8 cellular contexts compared by ENCODE assay signal in the genomic region with DNA sequence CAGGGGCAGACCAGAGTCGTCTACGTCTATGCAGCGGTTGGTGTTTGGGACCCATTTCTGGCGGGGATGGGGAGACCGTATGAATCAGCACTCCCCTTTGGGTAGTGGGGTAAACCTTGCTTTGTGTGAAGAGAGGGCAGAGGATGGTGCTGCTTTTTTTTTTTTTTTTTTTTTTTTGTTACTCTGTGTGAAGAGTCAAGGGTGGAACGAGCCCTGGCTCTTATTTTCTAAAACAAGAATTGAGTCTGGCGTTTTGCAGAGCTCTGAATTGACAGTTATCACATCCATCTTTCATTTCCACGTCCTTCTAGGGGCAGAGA. TPM values are rescaled to one million over a fixed set of nuclear protein-coding genes. Genes with fewer than 3 reads are reported as not detected.
DNase-seq lines count a peak whose midpoint lies in the region; ATAC-seq and TF ChIP-seq lines count a peak whose summit lies in the region.

No MANE protein-coding gene starts in this region.

- peak overlapping the region; percentile 95 for H3K27ac ChIP-seq in CD4-positive, alpha-beta T cell (ENCODE audit: low read depth, low read length)
- H3K27ac ChIP-seq in brain microvascular endothelial cell (peak overlapping the region; percentile 83), mesodermal cell (ENCODE audit: low read depth, low read length, severe bottlenecking) (peak overlapping the region; percentile 90), aorta (ENCODE audit: low read depth in 1 of 2, low read length in 2 of 2) (peak overlapping the region in 1 of 2 donors; percentile 89)

- no peaks in the 10 kb centered on the region for H3K36me3 ChIP-seq in brain microvascular endothelial cell (replicated peaks)
- no peaks in the 10 kb centered on the region for H3K36me3 ChIP-seq in mesodermal cell (ENCODE audit: control insufficient read depth, insufficient read depth, low read length)
- no peaks in the 10 kb centered on the region for H3K36me3 ChIP-seq in aorta (ENCODE audit: control insufficient read depth in 1 of 2, insufficient read depth in 2 of 2, low read length in 1 of 2)

- CTCF ChIA-PET in CD4-positive, alpha-beta T cell (lab: Charles Lee), result interaction anchor here (0.6 to 2.1 kb wide), 5 partner anchors 11 to 205 kb away, joined by 3 to 5 read pairs (median 4); no protein-coding TSS in a partner anchor

- H3K4me1 ChIP-seq in mesodermal cell (ENCODE audit: control insufficient read depth, insufficient read depth, low read length, poor library complexity, severe bottlenecking), result peaks cover 36% of the 10 kb centered on the region
- peaks cover 1 to 4% of the 10 kb centered on the region in 2 donors for H3K4me1 ChIP-seq in aorta (ENCODE audit: control insufficient read depth in 1 of 2, insufficient read depth in 2 of 2, low read length in 2 of 2)

- H3K27ac Mint-ChIP-seq in CD4-positive, alpha-beta T cell, result peak overlapping the region; percentile 98

- DNase-seq in CD4-positive, alpha-beta T cell, result peak in 3 of 10 experiments; percentile 3 to 16 (median 12)
- DNase-seq in NAMALWA (ENCODE audit: low spot score), result peak; percentile 51
- DNase-seq in brain microvascular endothelial cell, result no peak
- no peak for DNase-seq in aorta
- no peak for DNase-seq in HCEC 1CT

- peak overlapping the region; percentile 93 for H3K4me3 ChIP-seq in brain microvascular endothelial cell (ENCODE audit: low read depth, low read length)
- H3K4me3 ChIP-seq in mesodermal cell (ENCODE audit: extremely low read depth, insufficient read depth, low read length, poor library complexity, severe bottlenecking), result peak overlapping the region; percentile 95
- H3K4me3 ChIP-seq in aorta (ENCODE audit: low read length in 2 of 2), result peak overlapping the region; percentile 84 to 98

- H3K9me3 ChIP-seq in CD4-positive, alpha-beta T cell (ENCODE audit: control insufficient read depth, low read length), result no peaks in the 10 kb centered on the region
- H3K9me3 ChIP-seq in mesodermal cell (ENCODE audit: control insufficient read depth, low read length) (no peaks in the 10 kb centered on the region), aorta (ENCODE audit: control insufficient read depth, low read length) (no peaks in the 10 kb centered on the region)

- TF ChIP-seq CTCF in CD4-positive, alpha-beta T cell (IDR thresholded peaks at IDR 0.05), result no peak
- TF ChIP-seq CTCF in brain microvascular endothelial cell (IDR thresholded peaks at IDR 0.05; ENCODE audit: low read depth, low read length, missing control alignments), result no peak

- in situ Hi-C loops in brain microvascular endothelial cell (cut with HindIII; ENCODE audit: low pct_ligation_motif_present, low sequenced_read_pairs), result no loop called here

- peaks cover 13% of the 10 kb centered on the region for H3K36me3 Mint-ChIP-seq in CD4-positive, alpha-beta T cell (ENCODE audit: low read depth)

- WGBS in mesodermal cell (ENCODE audit: insufficient coverage in 2 of 2), 2 experiments, result 0 to 2% methylated on average over 2 to 5 of the region's 8 CpGs
- WGBS in aorta, 2 donors, result 0 to 1% methylated on average over 8 of the region's 8 CpGs

- intact Hi-C loops in CD4-positive, alpha-beta T cell (cut with DNase I, micrococcal nuclease), result loop anchor here (5.0 to 10.0 kb wide), 4 partner anchors 205 to 562 kb away; partner anchors contain the start of genes FRYL (in 1 of the 2), OCIAD2 (in 1 of the 2) and TXK (in 1 of the 2)
- intact Hi-C loops in aorta (cut with DNase I), result loop anchor here in 1 of 2 donors (10.0 kb wide), 1 partner anchor 52 kb away; no protein-coding TSS in a partner anchor

- peak overlapping the region; percentile 92 for H3K4me3 Mint-ChIP-seq in CD4-positive, alpha-beta T cell

- no peak for ATAC-seq in CD4-positive, alpha-beta T cell (ENCODE audit: poor library complexity)
- no peak for ATAC-seq in aorta (ENCODE audit: low FRiP score)
- no peak for ATAC-seq in HG02938 (IDR thresholded peaks at IDR 0.05; ENCODE audit: unreplicated experiment)
- ATAC-seq in GM18870 (IDR thresholded peaks at IDR 0.05; ENCODE audit: unreplicated experiment), result no peak

- POLR2A ChIA-PET in CD4-positive, alpha-beta T cell (lab: Charles Lee), result interaction anchor here (0.7 to 1.9 kb wide), 9 partner anchors 8 to 438 kb away, joined by 3 to 10 read pairs (median 3); partner anchors contain the start of gene SLC10A4

- no peaks in the 10 kb centered on the region for H3K9me3 Mint-ChIP-seq in CD4-positive, alpha-beta T cell

- H3K4me1 Mint-ChIP-seq in CD4-positive, alpha-beta T cell (ENCODE audit: low read depth), result peaks cover 64% of the 10 kb centered on the region

- no peaks in the 10 kb centered on the region for H3K27me3 ChIP-seq in CD4-positive, alpha-beta T cell (ENCODE audit: control insufficient read depth, insufficient read depth, low read length)
- H3K27me3 ChIP-seq in brain microvascular endothelial cell (replicated peaks), result no peaks in the 10 kb centered on the region
- H3K27me3 ChIP-seq in aorta (ENCODE audit: control insufficient read depth in 1 of 2, insufficient read depth in 2 of 2, low read length in 1 of 2), result no peaks in the 10 kb centered on the region

- no peaks in the 10 kb centered on the region for H3K27me3 Mint-ChIP-seq in CD4-positive, alpha-beta T cell

RNA-seq across cellular contexts. Expression of gene SLAIN2, which starts 1.2 kb away (rescaled TPM):
- 10 to 100 TPM; 46.3 to 47.0 TPM for total RNA-seq in CD4-positive, alpha-beta T cell
- 53.7 TPM for polyA plus RNA-seq in mesodermal cell (2013, experiment 1 of 2)
- 54.1 TPM for polyA plus RNA-seq in mesodermal cell (2013, experiment 2 of 2)
- total RNA-seq in aorta, result 100 to 1,000 TPM; 107 to 109 TPM
- 10 to 100 TPM; 39.0 to 46.0 TPM for polyA plus RNA-seq in aorta
